In genomic region chr11:315516-315994, GRCh38 we compare ENCODE assay signal across 1 cellular context.
TF ChIP-seq lines count a peak whose summit lies in the region.

No MANE protein-coding gene starts in this region.

TF ChIP-seq in K562, 482 proteins besides CTCF, POLR2A, EP300 and RAD21:
- TF ChIP-seq POLR2AphosphoS2 (IDR thresholded peaks at IDR 0.05; ENCODE audit: low read length): peak; percentile 23; the same call in 1 of the 2 replicates
- no peak for TF ChIP-seq DEAF1 (CRISPR knock-in tag; IDR thresholded peaks at IDR 0.05)
- TF ChIP-seq ZNF395 (CRISPR knock-in tag; IDR thresholded peaks at IDR 0.05): peak; percentile 10; the same call in 1 of the 2 replicates
- 0 out of 2 replicates have a peak, but pooled peaks have one; percentile 26 for TF ChIP-seq FOXP4 (CRISPR knock-in tag; IDR thresholded peaks at IDR 0.05; ENCODE audit: borderline replicate concordance)
- TF ChIP-seq ETV6 (IDR thresholded peaks at IDR 0.05; ENCODE audit: borderline replicate concordance in 1 of 2, low read depth in 2 of 2, low read length in 1 of 2): no peak
- TF ChIP-seq ETV6 (CRISPR knock-in tag; IDR thresholded peaks at IDR 0.05; ENCODE audit: borderline replicate concordance): 0 out of 2 replicates have a peak, but pooled peaks have one; percentile 41
- no peak for TF ChIP-seq KAT7 (CRISPR knock-in tag; IDR thresholded peaks at IDR 0.05; ENCODE audit: borderline replicate concordance)
- TF ChIP-seq REST (CRISPR knock-in tag; IDR thresholded peaks at IDR 0.05; ENCODE audit: low read depth): peak; percentile 17; the same call in 1 of the 2 replicates
- peak; percentile 57; the same call in 1 of the 2 replicates for TF ChIP-seq ZBTB7A (IDR thresholded peaks at IDR 0.05; ENCODE audit: borderline replicate concordance, control insufficient read depth, low read depth, low read length)
